19 cellular contexts compared by ENCODE assay signal in genomic region chr16:23384878-23385277, GRCh38.
DNase-seq lines count a peak whose midpoint lies in the region; ATAC-seq, FAIRE-seq and TF ChIP-seq lines count a peak whose summit lies in the region.
"Had no signal": no experiment of that assay in that cellular context is flagged by ENCODE, and none has a peak within 500 bp of the region (broad histone marks: within the 10 kb centered on the region; RNA-seq: fewer than 3 reads in every experiment).

No MANE protein-coding gene starts in this region.

- ATAC-seq in SK-N-SH treated with all-trans-retinoic acid at 6 μM for 48 hours (no peak), GM18511 (IDR thresholded peaks at IDR 0.05; ENCODE audit: unreplicated experiment) (no peak)
- ATAC-seq: A549, heart left ventricle, Right ventricle myocardium inferior, WTC11 had no signal

- TF ChIP-seq POLR2A in breast epithelium (IDR thresholded peaks at IDR 0.05): no peak

- no peak for FAIRE-seq in kidney (lab: Jason Lieb, UNC)
- FAIRE-seq: A549 had no signal

- H3K9me3 ChIP-seq in breast epithelium: no peaks in the 10 kb centered on the region
- H3K9me3 ChIP-seq in kidney (ENCODE audit: control insufficient read depth in 1 of 2, low read length in 2 of 2): no peaks in the 10 kb centered on the region
- H3K9me3 ChIP-seq: A549, heart left ventricle had no signal

- peak; percentile 21 for DNase-seq in DMS79 (lab: John Stamatoyannopoulos, UW)
- DNase-seq in NCI-H2171 (lab: John Stamatoyannopoulos, UW): peak; percentile 56
- DNase-seq in breast epithelium (ENCODE audit: low spot score in 2 of 2): peak in 1 of 2 donors; percentile 89
- DNase-seq in kidney: peak; percentile 33
- no peak for DNase-seq in SKM-1 (lab: John Stamatoyannopoulos, UW; ENCODE audit: unreplicated experiment)
- DNase-seq in amniotic stem cell (lab: John Stamatoyannopoulos, UW): no peak
- DNase-seq: activated gamma-delta T cell; activated T-cell treated with anti-CD3 and anti-CD28 coated beads, Interleukin-2, amount 50 U/mL, for 1 hour; CD8-positive, alpha-beta memory T cell; H9; heart left ventricle; NCI-H82; OCI-M1 had no signal

- peak overlapping the region; percentile 86 for H3K27ac ChIP-seq in breast epithelium
- no peak overlapping the region for H3K27ac ChIP-seq in kidney (ENCODE audit: low read depth in 2 of 2, low read length in 2 of 2)
- H3K27ac ChIP-seq: A549, heart left ventricle had no signal

- H3K36me3 ChIP-seq in breast epithelium (no peaks in the 10 kb centered on the region), kidney (ENCODE audit: control insufficient read depth in 1 of 2, insufficient read depth in 2 of 2, low read length in 2 of 2) (peaks cover 0 to 9% of the 10 kb centered on the region in 2 donors)

- no peak overlapping the region for H3K4me3 ChIP-seq in breast epithelium
- H3K4me3 ChIP-seq in kidney (ENCODE audit: low read length in 2 of 2): no peak overlapping the region
- H3K4me3 ChIP-seq: A549, heart left ventricle, skin epidermis had no signal

- TF ChIP-seq CTCF in breast epithelium (IDR thresholded peaks at IDR 0.05): no peak
- TF ChIP-seq CTCF in kidney (IDR thresholded peaks at IDR 0.05; ENCODE audit: borderline replicate concordance, extremely low read depth, insufficient read depth): no peak

- H3K4me1 ChIP-seq in breast epithelium (no peaks in the 10 kb centered on the region), kidney (ENCODE audit: control insufficient read depth in 1 of 2, insufficient read depth in 1 of 2, low read depth in 1 of 2, low read length in 2 of 2) (no peaks in the 10 kb centered on the region)
- H3K4me1 ChIP-seq: A549, heart left ventricle had no signal

- H3K27me3 ChIP-seq in breast epithelium: no peaks in the 10 kb centered on the region
- H3K27me3 ChIP-seq: heart left ventricle had no signal

- H3K9ac ChIP-seq in kidney (ENCODE audit: low read length in 2 of 2): no peak overlapping the region

- intact Hi-C loops in breast epithelium (cut with DNase I; ENCODE audit: low total_unique reads): no loop called here
- intact Hi-C loops in kidney (cut with DNase I): no loop called here

TF ChIP-seq in SK-N-SH treated with all-trans-retinoic acid at 6 μM for 48 hours, 23 proteins besides CTCF, POLR2A, EP300 and RAD21:
- no peak for TF ChIP-seq CSDC2 (CRISPR knock-in tag; IDR thresholded peaks at IDR 0.05)
- no peak for TF ChIP-seq ZNF70 (CRISPR knock-in tag; IDR thresholded peaks at IDR 0.05)
- TF ChIP-seq ZNF8 (CRISPR knock-in tag; IDR thresholded peaks at IDR 0.05): no peak
- TF ChIP-seq RARB (CRISPR knock-in tag; IDR thresholded peaks at IDR 0.05): no peak
- no peak for TF ChIP-seq CSRNP3 (CRISPR knock-in tag; IDR thresholded peaks at IDR 0.05)
- TF ChIP-seq TSHZ2 (CRISPR knock-in tag; IDR thresholded peaks at IDR 0.05): no peak
- no peak for TF ChIP-seq PPARA (CRISPR knock-in tag; IDR thresholded peaks at IDR 0.05; ENCODE audit: borderline replicate concordance)
- no peak for TF ChIP-seq CREB5 (CRISPR knock-in tag; IDR thresholded peaks at IDR 0.05; ENCODE audit: low read depth)
- no peak for TF ChIP-seq BACH2 (CRISPR knock-in tag; IDR thresholded peaks at IDR 0.05; ENCODE audit: borderline replicate concordance)
- TF ChIP-seq ZFP30 (CRISPR knock-in tag; IDR thresholded peaks at IDR 0.05): no peak
- TF ChIP-seq ISL1 (CRISPR knock-in tag; IDR thresholded peaks at IDR 0.05): no peak
- no peak for TF ChIP-seq TCF4 (CRISPR knock-in tag; IDR thresholded peaks at IDR 0.05; ENCODE audit: borderline replicate concordance)
- TF ChIP-seq ZFP3 (CRISPR knock-in tag; IDR thresholded peaks at IDR 0.05): no peak
- no peak for TF ChIP-seq TOX (CRISPR knock-in tag; IDR thresholded peaks at IDR 0.05; ENCODE audit: borderline replicate concordance)
- no peak for TF ChIP-seq SNAI2 (CRISPR knock-in tag; IDR thresholded peaks at IDR 0.05)
- TF ChIP-seq GLIS3 (CRISPR knock-in tag; IDR thresholded peaks at IDR 0.05): no peak
- TF ChIP-seq ZC3H10 (CRISPR knock-in tag; IDR thresholded peaks at IDR 0.05): no peak
- no peak for TF ChIP-seq ARNTL (CRISPR knock-in tag; IDR thresholded peaks at IDR 0.05; ENCODE audit: borderline replicate concordance, low read depth)
- TF ChIP-seq POU6F1 (CRISPR knock-in tag; IDR thresholded peaks at IDR 0.05; ENCODE audit: borderline replicate concordance, low read depth): no peak

Comparison
In these comparisons a context has a peak if more than half of its experiments do, and no peak if none do; other contexts are left out.
1. DNase-seq: peak in DMS79 (single experiment), NCI-H2171 (single experiment) and kidney (single experiment); none in SKM-1 (single experiment) and amniotic stem cell (single experiment).
2. H3K27ac ChIP-seq: peak in breast epithelium (2 of 2); none in kidney (0 of 2).